Comparison of ENCODE assay signal across 8 cellular contexts in genomic region chr19:4391701-4392543, GRCh38. TPM values are rescaled to one million over a fixed set of nuclear protein-coding genes. Genes with fewer than 3 reads are reported as not detected.
DNase-seq lines count a peak whose midpoint lies in the region; TF ChIP-seq lines count a peak whose summit lies in the region.

No MANE protein-coding gene starts in this region.

- CTCF ChIA-PET in SK-N-SH (lab: Yijun Ruan, JAX): interaction anchor here (0.6 to 2.0 kb wide), 3 partner anchors 9 to 29 kb away, joined by 3 to 13 read pairs (median 3); partner anchors contain the start of gene SH3GL1

- peaks cover 37% of the 10 kb centered on the region for H3K4me1 Mint-ChIP-seq in activated T-helper 2 cell treated with anti-CD3 and anti-CD28 coated beads, Interferon-gamma antibody, Interleukin-2, Interleukin-4, amounts not matched to agents 10 μg/mL and 5 μg/mL and 100 μg/mL, durations not matched to agents 14 hours and 24 hours and 36 hours (ENCODE audit: low read depth)

- H3K79me2 ChIP-seq in GM23248 (ENCODE audit: insufficient read depth) (peaks cover 100% of the 10 kb centered on the region), SK-N-SH (ENCODE audit: insufficient read depth) (peaks cover 97% of the 10 kb centered on the region)

- no peaks in the 10 kb centered on the region; the same call in 1 of the 2 replicates for H3K36me3 ChIP-seq in GM23248 (ENCODE audit: low read depth)
- H3K36me3 ChIP-seq in SK-N-SH (replicated peaks in 1 of 2; ENCODE audit: control insufficient read depth in 1 of 2, insufficient read depth in 2 of 2, low read length in 1 of 2): peaks cover 9 to 16% of the 10 kb centered on the region in 2 experiments

- H3K27me3 ChIP-seq in GM23248 (replicated peaks; ENCODE audit: insufficient read depth) (no peaks in the 10 kb centered on the region), SK-N-SH (ENCODE audit: insufficient read depth) (no peaks in the 10 kb centered on the region)

- H3K4me2 ChIP-seq in GM23248 (ENCODE audit: unreplicated experiment) (peak overlapping the region; percentile 69), SK-N-SH (no peak overlapping the region)

- peaks cover 63% of the 10 kb centered on the region for H3K4me1 ChIP-seq in GM23248 (ENCODE audit: insufficient read depth)
- H3K4me1 ChIP-seq in SK-N-SH (ENCODE audit: control insufficient read depth in 1 of 2, insufficient read depth in 2 of 2, low read depth in 1 of 2, low read length in 1 of 2): peaks cover 0 to 20% of the 10 kb centered on the region in 2 experiments; a peak in 1 of 4 replicates

- H3K4me3 ChIP-seq in GM23248 (peak overlapping the region; percentile 52), choroid plexus epithelial cell (ENCODE audit: low read depth, low read length) (peak overlapping the region; percentile 2), skeletal muscle cell (ENCODE audit: low read depth, low read length) (no peak overlapping the region), SK-N-SH (ENCODE audit: low read depth in 2 of 2, low read length in 1 of 2) (no peak overlapping the region)

- H3F3A ChIP-seq in GM23248 (ENCODE audit: insufficient read depth): peaks cover 58% of the 10 kb centered on the region
- H3F3A ChIP-seq in SK-N-SH (replicated peaks; ENCODE audit: insufficient read depth): no peaks in the 10 kb centered on the region

- TF ChIP-seq EP300 in SK-N-SH (IDR thresholded peaks at IDR 0.05; ENCODE audit: borderline replicate concordance in 1 of 2, low read depth in 1 of 2, low read length in 1 of 2): no peak

- H3K9ac ChIP-seq in GM23248 (peak overlapping the region; percentile 70), SK-N-SH (no peak overlapping the region)

- TF ChIP-seq RAD21 in SK-N-SH (IDR thresholded peaks at IDR 0.05; ENCODE audit: low read length): no peak

- POLR2A ChIA-PET in SK-N-SH (lab: Yijun Ruan, JAX): interaction anchor here (0.5 kb wide), 1 partner anchor 44 kb away, joined by 3 read pairs; no protein-coding TSS in a partner anchor

- intact Hi-C loops in activated T-helper 2 cell treated with anti-CD3 and anti-CD28 coated beads, Interferon-gamma antibody, Interleukin-2, Interleukin-4, amounts not matched to agents 10 μg/mL and 5 μg/mL and 100 μg/mL, durations not matched to agents 14 hours and 24 hours and 36 hours (cut with micrococcal nuclease): no loop called here

- H3K27ac Mint-ChIP-seq in activated T-helper 2 cell treated with anti-CD3 and anti-CD28 coated beads, Interferon-gamma antibody, Interleukin-2, Interleukin-4, amounts not matched to agents 10 μg/mL and 5 μg/mL and 100 μg/mL, durations not matched to agents 14 hours and 24 hours and 36 hours: no peak overlapping the region

- DNase-seq in GM23248 (peak; percentile 78), choroid plexus epithelial cell (ENCODE audit: low read depth) (peak; percentile 76), islet precursor cell (peak; percentile 60), skeletal muscle cell (ENCODE audit: low read depth) (peak; percentile 75), NCI-H1930 (lab: John Stamatoyannopoulos, UW) (no peak), MV-4-11 (lab: John Stamatoyannopoulos, UW) (no peak), SK-N-SH (no peak)
- DNase-seq in activated T-helper 2 cell treated with anti-CD3 and anti-CD28 coated beads, Interferon-gamma antibody, Interleukin-2, Interleukin-4, amounts not matched to agents 10 μg/mL and 5 μg/mL and 100 μg/mL, durations not matched to agents 14 hours and 24 hours and 36 hours (ENCODE audit: low spot score): no peak

- H3K36me3 Mint-ChIP-seq in activated T-helper 2 cell treated with anti-CD3 and anti-CD28 coated beads, Interferon-gamma antibody, Interleukin-2, Interleukin-4, amounts not matched to agents 10 μg/mL and 5 μg/mL and 100 μg/mL, durations not matched to agents 14 hours and 24 hours and 36 hours (ENCODE audit: low read depth): peaks cover 34% of the 10 kb centered on the region

- 20 to 23% methylated on average over 20 to 22 of the region's 22 CpGs for WGBS in GM23248 (ENCODE audit: low coverage in 1 of 2, low lambda C conversion rate in 2 of 2, missing lambda C conversion rate in 2 of 2), 2 experiments
- 75% methylated on average over 22 of the region's 22 CpGs for WGBS in SK-N-SH (ENCODE audit: low lambda C conversion rate)

- H4K20me1 ChIP-seq in GM23248 (ENCODE audit: insufficient read depth): peaks cover 19% of the 10 kb centered on the region; the same call in 1 of the 2 replicates
- H4K20me1 ChIP-seq in SK-N-SH (ENCODE audit: insufficient read depth): peaks cover 94% of the 10 kb centered on the region

- H3K9me3 Mint-ChIP-seq in activated T-helper 2 cell treated with anti-CD3 and anti-CD28 coated beads, Interferon-gamma antibody, Interleukin-2, Interleukin-4, amounts not matched to agents 10 μg/mL and 5 μg/mL and 100 μg/mL, durations not matched to agents 14 hours and 24 hours and 36 hours: no peaks in the 10 kb centered on the region

- H2AFZ ChIP-seq in GM23248: no peak overlapping the region
- no peak overlapping the region for H2AFZ ChIP-seq in SK-N-SH (ENCODE audit: low read depth)

- H3K4me3 Mint-ChIP-seq in activated T-helper 2 cell treated with anti-CD3 and anti-CD28 coated beads, Interferon-gamma antibody, Interleukin-2, Interleukin-4, amounts not matched to agents 10 μg/mL and 5 μg/mL and 100 μg/mL, durations not matched to agents 14 hours and 24 hours and 36 hours (ENCODE audit: low read depth): no peak overlapping the region

- H3K9me3 ChIP-seq in GM23248 (ENCODE audit: low read depth) (no peaks in the 10 kb centered on the region), SK-N-SH (no peaks in the 10 kb centered on the region)

- H3K27me3 Mint-ChIP-seq in activated T-helper 2 cell treated with anti-CD3 and anti-CD28 coated beads, Interferon-gamma antibody, Interleukin-2, Interleukin-4, amounts not matched to agents 10 μg/mL and 5 μg/mL and 100 μg/mL, durations not matched to agents 14 hours and 24 hours and 36 hours (ENCODE audit: low read depth): no peaks in the 10 kb centered on the region

- TF ChIP-seq CTCF in choroid plexus epithelial cell (conservative IDR thresholded peaks at IDR 0.05; ENCODE audit: low read depth, low read length): no peak
- TF ChIP-seq CTCF in SK-N-SH (IDR thresholded peaks at IDR 0.05): no peak

- H3K9me2 ChIP-seq in GM23248 (ENCODE audit: insufficient read depth) (no peaks in the 10 kb centered on the region), SK-N-SH (no peaks in the 10 kb centered on the region)

- in situ Hi-C loops in GM23248 (cut with MboI): no loop called here

- H3K27ac ChIP-seq in GM23248 (peak overlapping the region; percentile 83), SK-N-SH (ENCODE audit: low read depth in 2 of 2, low read length in 1 of 2) (no peak overlapping the region; a peak in 1 of 4 replicates)

TF ChIP-seq in SK-N-SH, 30 proteins besides CTCF, POLR2A, EP300 and RAD21 (continues in another document):
- TF ChIP-seq EZH2phosphoT487 (IDR thresholded peaks at IDR 0.05; ENCODE audit: borderline replicate concordance, low read depth) (no peak), YY1 (IDR thresholded peaks at IDR 0.05; ENCODE audit: low read depth) (no peak), POLR2AphosphoS5 (IDR thresholded peaks at IDR 0.05; ENCODE audit: low read depth, low read length) (no peak), TCF12 (IDR thresholded peaks at IDR 0.05) (no peak), TEAD4 (IDR thresholded peaks at IDR 0.05; ENCODE audit: borderline replicate concordance, insufficient read depth) (no peak), NFIC (IDR thresholded peaks at IDR 0.05; ENCODE audit: borderline replicate concordance) (no peak)

RNA-seq across cellular contexts. Expression of gene SH3GL1, which starts 8.4 kb away (rescaled TPM):
- 114 and 141 TPM in 2 replicates for total RNA-seq in GM23248 (2014; rRNA removed; shearing (Covaris generic))
- polyA plus RNA-seq in GM23248 (2016; fragmentation: Nextera tagmentation; extraction: Ambion mirVana) (151 and 159 TPM in 2 replicates), SK-N-SH (2012; rRNA removed) (62.5 and 82.8 TPM in 2 replicates)
- 34.7 and 53.5 TPM in 2 replicates for polyA plus RNA-seq in SK-N-SH (2012; cell fraction: cytosol; rRNA removed)
- 48.5 and 52.9 TPM in 2 replicates for polyA plus RNA-seq in SK-N-SH (2012; cell fraction: nucleus; rRNA removed)
- total RNA-seq in activated T-helper 2 cell treated with anti-CD3 and anti-CD28 coated beads, Interferon-gamma antibody, Interleukin-2, Interleukin-4, amounts not matched to agents 10 μg/mL and 5 μg/mL and 100 μg/mL, durations not matched to agents 14 hours and 24 hours and 36 hours: 49.2 and 56.3 TPM in 2 replicates

RNA-seq across cellular contexts. Expression of gene CHAF1A, which starts 10.5 kb away (rescaled TPM):
- total RNA-seq in GM23248 (2014; rRNA removed; shearing (Covaris generic)): 9.1 and 11.6 TPM in 2 replicates
- polyA plus RNA-seq in GM23248 (2016; fragmentation: Nextera tagmentation; extraction: Ambion mirVana): 11.9 and 12.6 TPM in 2 replicates
- polyA plus RNA-seq in SK-N-SH (2012; rRNA removed): 13.2 and 18.0 TPM in 2 replicates
- 12.9 and 15.0 TPM in 2 replicates for polyA plus RNA-seq in SK-N-SH (2012; cell fraction: cytosol; rRNA removed)
- polyA plus RNA-seq in SK-N-SH (2012; cell fraction: nucleus; rRNA removed): 23.9 and 29.4 TPM in 2 replicates
- 81.9 and 87.8 TPM in 2 replicates for total RNA-seq in activated T-helper 2 cell treated with anti-CD3 and anti-CD28 coated beads, Interferon-gamma antibody, Interleukin-2, Interleukin-4, amounts not matched to agents 10 μg/mL and 5 μg/mL and 100 μg/mL, durations not matched to agents 14 hours and 24 hours and 36 hours

RNA-seq across cellular contexts. Expression of gene MPND, which starts 48.6 kb away (rescaled TPM):
- total RNA-seq in GM23248 (2014; rRNA removed; shearing (Covaris generic)): 3.0 and 6.2 TPM in 2 replicates
- 5.0 and 8.4 TPM in 2 replicates for polyA plus RNA-seq in GM23248 (2016; fragmentation: Nextera tagmentation; extraction: Ambion mirVana)
- 18.7 and 21.3 TPM in 2 replicates for polyA plus RNA-seq in SK-N-SH (2012; rRNA removed)
- polyA plus RNA-seq in SK-N-SH (2012; cell fraction: cytosol; rRNA removed): 9.7 and 14.7 TPM in 2 replicates
- polyA plus RNA-seq in SK-N-SH (2012; cell fraction: nucleus; rRNA removed): 23.4 and 26.0 TPM in 2 replicates
- 19.3 and 20.2 TPM in 2 replicates for total RNA-seq in activated T-helper 2 cell treated with anti-CD3 and anti-CD28 coated beads, Interferon-gamma antibody, Interleukin-2, Interleukin-4, amounts not matched to agents 10 μg/mL and 5 μg/mL and 100 μg/mL, durations not matched to agents 14 hours and 24 hours and 36 hours

RNA-seq across cellular contexts. Expression of gene STAP2, which starts 53.3 kb away (rescaled TPM):
- 1.8 and 6.4 TPM in 2 replicates for total RNA-seq in GM23248 (2014; rRNA removed; shearing (Covaris generic))
- polyA plus RNA-seq in GM23248 (2016; fragmentation: Nextera tagmentation; extraction: Ambion mirVana): 1.7 TPM in 2 replicates
- 6.0 and 7.6 TPM in 2 replicates for polyA plus RNA-seq in SK-N-SH (2012; rRNA removed)
- polyA plus RNA-seq in SK-N-SH (2012; cell fraction: cytosol; rRNA removed): 2.8 and 2.9 TPM in 2 replicates
- polyA plus RNA-seq in SK-N-SH (2012; cell fraction: nucleus; rRNA removed): 5.6 and 6.1 TPM in 2 replicates
- 15.4 and 17.1 TPM in 2 replicates for total RNA-seq in activated T-helper 2 cell treated with anti-CD3 and anti-CD28 coated beads, Interferon-gamma antibody, Interleukin-2, Interleukin-4, amounts not matched to agents 10 μg/mL and 5 μg/mL and 100 μg/mL, durations not matched to agents 14 hours and 24 hours and 36 hours

Comparison
In these comparisons a context has a peak if more than half of its experiments do, and no peak if none do; other contexts are left out.
1. DNase-seq: peak in GM23248 (single experiment), choroid plexus epithelial cell (single experiment), islet precursor cell (single experiment) and skeletal muscle cell (single experiment); none in NCI-H1930 (0 of 2), MV-4-11 (single experiment), SK-N-SH (single experiment) and activated T-helper 2 cell treated with anti-CD3 and anti-CD28 coated beads, Interferon-gamma antibody, Interleukin-2, Interleukin-4, amounts not matched to agents 10 μg/mL and 5 μg/mL and 100 μg/mL, durations not matched to agents 14 hours and 24 hours and 36 hours (single experiment).
2. H3K4me3 ChIP-seq: peak in GM23248 (single experiment) and choroid plexus epithelial cell (single experiment); none in skeletal muscle cell (single experiment) and SK-N-SH (0 of 2).